Comparison of ENCODE assay signal across 9 cellular contexts in the genomic region with DNA sequence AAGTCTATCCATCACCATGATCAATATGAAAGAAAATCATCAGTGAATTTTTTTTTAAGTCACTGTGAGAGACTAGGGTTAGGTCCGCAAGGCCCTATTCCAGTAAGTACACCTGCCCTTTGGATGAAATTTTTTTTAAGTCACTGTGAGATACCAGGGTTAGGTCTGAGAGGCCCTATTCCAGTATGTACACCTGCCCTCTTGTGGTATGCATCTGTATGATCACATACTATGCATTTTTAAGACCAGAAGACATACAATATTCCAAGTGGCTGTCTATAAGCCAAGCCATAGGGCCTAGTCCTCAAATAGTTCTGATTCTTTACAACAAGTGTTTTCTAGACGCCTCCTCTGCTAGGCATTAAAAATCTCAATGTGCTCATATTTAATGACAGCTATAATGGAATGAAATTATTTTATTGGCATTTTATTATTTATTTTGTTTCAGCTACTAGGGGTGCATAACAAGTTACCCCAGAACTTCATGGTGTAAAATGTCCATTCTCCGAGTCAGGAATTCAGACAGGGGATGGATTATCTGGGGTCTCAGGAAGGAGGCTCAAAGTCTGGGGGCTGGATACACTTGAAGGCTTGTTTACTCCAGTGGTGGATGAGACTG. TPM values are rescaled to one million over a fixed set of nuclear protein-coding genes. Genes with fewer than 3 reads are reported as not detected.
DNase-seq lines count a peak whose midpoint lies in the region; ATAC-seq and TF ChIP-seq lines count a peak whose summit lies in the region.
"Had no signal": no experiment of that assay in that cellular context is flagged by ENCODE, and none has a peak within 500 bp of the region (broad histone marks: within the 10 kb centered on the region; RNA-seq: fewer than 3 reads in every experiment).

No MANE protein-coding gene starts in this region.

- in situ Hi-C loops in G401 (cut with HindIII; ENCODE audit: low sequenced_read_pairs): no loop called here

- peak; percentile 46 for ATAC-seq in HG03469 (IDR thresholded peaks at IDR 0.05; ENCODE audit: unreplicated experiment)
- no peak for ATAC-seq in HG02798 (IDR thresholded peaks at IDR 0.05; ENCODE audit: poor library complexity, unreplicated experiment)
- no peak for ATAC-seq in GM18505 (IDR thresholded peaks at IDR 0.05; ENCODE audit: unreplicated experiment)

- DNase-seq in G401 (ENCODE audit: low spot score) (peak; percentile 64), RKO (ENCODE audit: low spot score) (peak; percentile 72), fibroblast of the conjunctiva (ENCODE audit: low read depth) (peak; percentile 35), CD1c-positive myeloid dendritic cell (ENCODE audit: extremely low spot score) (no peak), Ammon's horn (ENCODE audit: low spot score) (no peak)

- TF ChIP-seq POLR2A in GM18505 (IDR thresholded peaks at IDR 0.05; ENCODE audit: borderline replicate concordance, extremely low read depth, insufficient read depth, insufficient read length): no peak

RNA-seq across cellular contexts. Expression of a gene that starts 53.1 kb away (rescaled TPM):
- not detected in 2 replicates for total RNA-seq in G401 (2014; rRNA removed; shearing (Covaris generic))
- total RNA-seq: myocyte had no signal

Comparison
In these comparisons a context has a peak if more than half of its experiments do, and no peak if none do; other contexts are left out.
1. DNase-seq: peak in G401 (single experiment), RKO (single experiment) and fibroblast of the conjunctiva (single experiment); none in CD1c-positive myeloid dendritic cell (single experiment) and Ammon's horn (single experiment).